8 cellular contexts compared by ENCODE assay signal in genomic region chr3:27368831-27369607, GRCh38. TPM values are rescaled to one million over a fixed set of nuclear protein-coding genes. Genes with fewer than 3 reads are reported as not detected.
A peak's percentile ranks its signal among the peaks of the same experiment; 100 is the strongest.
DNase-seq lines count a peak whose midpoint lies in the region; ATAC-seq and TF ChIP-seq lines count a peak whose summit lies in the region.

NEK10 (minus strand) TSS chr3:27369383; CDS start chr3:27352882, 16,501 bp downstream.

- TF ChIP-seq CTCF in dorsolateral prefrontal cortex (IDR thresholded peaks at IDR 0.05 in 54 of 56, conservative IDR thresholded peaks at IDR 0.05 in 2 of 56; ENCODE audit: low read depth in 1 of 56, partially characterized antibody in 56 of 56): peak in 26 of 56 donors; percentile 8 to 40 (median 26)
- TF ChIP-seq CTCF in left lung (IDR thresholded peaks at IDR 0.05): no peak

- H3K4me3 ChIP-seq in dorsolateral prefrontal cortex (peak within 1 kb of the TSS; percentile 45 to 91 (median 77)), left lung (peak within 1 kb of the TSS; percentile 59 to 76)

- in situ Hi-C loops in ACHN (cut with HindIII; ENCODE audit: low pct_ligation_motif_present, low pct_unique_long_range_greater_than_20kb, low sequenced_read_pairs): no loop called here

- no peaks in the 10 kb centered on the region for H3K36me3 ChIP-seq in left lung

- peak; percentile 100 for ATAC-seq in GM18909 (IDR thresholded peaks at IDR 0.05; ENCODE audit: poor library complexity, unreplicated experiment)
- peak; percentile 100 for ATAC-seq in HG03159 (IDR thresholded peaks at IDR 0.05; ENCODE audit: unreplicated experiment)
- peak; percentile 100 for ATAC-seq in left lung

- no peaks in the 10 kb centered on the region for H3K9me3 ChIP-seq in left lung

- DNase-seq in ACHN: peak; percentile 90
- peak; percentile 69 for DNase-seq in NCI-H510A (lab: John Stamatoyannopoulos, UW)
- DNase-seq in activated CD4-positive, alpha-beta T cell treated with anti-CD3 and anti-CD28 coated beads, Interleukin-2, amount 50 U/mL, for 1 hour: peak; percentile 93
- peak; percentile 74 to 95 (median 91) for DNase-seq in dorsolateral prefrontal cortex
- peak; percentile 92 to 93 for DNase-seq in left lung
- DNase-seq in stimulated activated CD4-positive, alpha-beta T cell treated with anti-CD3 and anti-CD28 coated beads, Interleukin-1b, Interleukin-23, amount 100 ng/mL, for 48 hours: peak; percentile 90

- peaks cover 3 to 11% of the 10 kb centered on the region in 2 donors for H3K4me1 ChIP-seq in left lung

- H3K27me3 ChIP-seq in dorsolateral prefrontal cortex (no peaks in the 10 kb centered on the region), left lung (peaks cover 0 to 5% of the 10 kb centered on the region in 2 donors)

- intact Hi-C loops in dorsolateral prefrontal cortex (cut with DNase I): no loop called here
- intact Hi-C loops in left lung (cut with DNase I): no loop called here

- H3K27ac ChIP-seq in dorsolateral prefrontal cortex: peak within 1 kb of the TSS in 7 of 59 donors; percentile 10 to 59 (median 29)
- H3K27ac ChIP-seq in left lung: no peak within 1 kb of the TSS

RNA-seq across cellular contexts. Expression of gene NEK10, which starts in this region (rescaled TPM):
- total RNA-seq in dorsolateral prefrontal cortex (10 to 100 TPM in 117 of 120 experiments, 1 to 10 TPM in 3; 8.2 to 31.0 (median 19.9) TPM), left lung (1 to 10 TPM; 1.5 to 4.2 TPM)
